In genomic region chr5:76765249-76765648, GRCh38 we compare ENCODE assay signal across 1 cellular context.
TF ChIP-seq lines count a peak whose summit lies in the region.

No MANE protein-coding gene starts in this region.

TF ChIP-seq in GM23338, 12 proteins besides CTCF, POLR2A, EP300 and RAD21 (continued from another document):
- TF ChIP-seq ZNF462 (CRISPR knock-in tag; IDR thresholded peaks at IDR 0.05) (no peak), JUNB (IDR thresholded peaks at IDR 0.05; ENCODE audit: unreplicated experiment) (no peak), EZH2phosphoT487 (IDR thresholded peaks at IDR 0.05; ENCODE audit: unreplicated experiment) (no peak), ZNF114 (CRISPR knock-in tag; IDR thresholded peaks at IDR 0.05) (no peak), ZNF331 (CRISPR knock-in tag; IDR thresholded peaks at IDR 0.05; ENCODE audit: low read depth) (no peak), REST (IDR thresholded peaks at IDR 0.05; ENCODE audit: unreplicated experiment) (no peak)
TF ChIP-seq in GM23338: peak in this region for 0.
